ENCODE assay signal across 9 cellular contexts in the genomic region with DNA sequence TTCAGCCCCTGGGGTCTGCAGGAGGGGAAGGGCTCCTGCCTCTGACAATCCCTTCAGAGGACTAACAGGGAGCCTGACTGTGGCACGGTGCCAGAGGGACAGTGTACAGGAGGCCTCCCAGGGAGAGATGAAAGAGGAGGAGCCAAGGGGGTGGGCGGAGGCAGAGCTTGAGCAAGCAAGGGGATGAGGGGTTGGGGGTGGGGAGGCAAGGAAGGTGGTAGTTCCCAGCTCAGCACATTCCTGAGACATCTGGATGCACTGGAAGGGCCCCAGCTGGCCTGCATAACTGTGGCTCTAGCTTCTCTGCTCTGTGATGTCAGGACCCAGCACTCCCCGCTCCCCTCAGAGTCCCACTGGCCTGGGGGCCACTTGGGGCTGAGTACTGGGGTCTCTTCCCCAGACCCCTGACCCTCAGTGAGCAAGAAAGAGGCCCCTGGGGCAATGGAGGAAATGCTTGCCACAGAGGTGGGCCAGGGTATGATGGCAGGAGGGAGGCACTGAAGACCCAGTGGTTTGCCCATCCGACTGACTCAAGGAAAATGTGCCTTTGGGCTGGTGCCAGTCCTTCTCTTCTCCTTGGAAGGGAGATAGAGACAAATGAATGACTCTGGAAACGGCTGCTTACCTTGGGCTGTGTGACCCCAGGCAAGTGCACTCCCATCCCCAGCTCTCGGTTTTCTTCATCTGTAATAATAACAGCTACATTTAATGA. TPM values are rescaled to one million over a fixed set of nuclear protein-coding genes. Genes with fewer than 3 reads are reported as not detected.
DNase-seq lines count a peak whose midpoint lies in the region; ATAC-seq and TF ChIP-seq lines count a peak whose summit lies in the region.
"Had no signal": no experiment of that assay in that cellular context is flagged by ENCODE, and none has a peak within 500 bp of the region (broad histone marks: within the 10 kb centered on the region; RNA-seq: fewer than 3 reads in every experiment).

No MANE protein-coding gene starts in this region.

- H3K36me3 ChIP-seq in Peyer's patch, result no peaks in the 10 kb centered on the region

- ATAC-seq in GM21515 (IDR thresholded peaks at IDR 0.05; ENCODE audit: unreplicated experiment), result no peak
- ATAC-seq: T-helper 17 cell had no signal

- peaks cover 2% of the 10 kb centered on the region for H3K9me3 Mint-ChIP-seq in glutamatergic neuron (ENCODE audit: unreplicated experiment)

- H3K4me3 ChIP-seq in Peyer's patch, result no peak overlapping the region

- no peaks in the 10 kb centered on the region for H3K36me3 Mint-ChIP-seq in glutamatergic neuron (ENCODE audit: unreplicated experiment)

- no peak for TF ChIP-seq CTCF in Peyer's patch (IDR thresholded peaks at IDR 0.05)
- TF ChIP-seq CTCF in glutamatergic neuron (IDR thresholded peaks at IDR 0.05; ENCODE audit: partially characterized antibody, unreplicated experiment), result no peak

- DNase-seq in GM04504 (ENCODE audit: low read depth) (peak; percentile 98), Peyer's patch (peak; percentile 56 to 86 (median 74)), fibroblast of the conjunctiva (ENCODE audit: low read depth) (peak; percentile 99), renal cortical epithelial cell (ENCODE audit: low read depth) (peak; percentile 83), SIG-M5 treated with dmso at 0.1 percent for 504 hours (lab: John Stamatoyannopoulos, UW; ENCODE audit: unreplicated experiment) (no peak), SIG-M5 (lab: John Stamatoyannopoulos, UW) (no peak), glutamatergic neuron (no peak)
- DNase-seq: T-helper 17 cell had no signal

- H3K27ac ChIP-seq in Peyer's patch, result peak overlapping the region in 3 of 4 donors; percentile 25 to 43 (median 39)

- no peak for TF ChIP-seq POLR2A in Peyer's patch (IDR thresholded peaks at IDR 0.05)

- H3K27me3 Mint-ChIP-seq in glutamatergic neuron (ENCODE audit: unreplicated experiment), result peaks cover 2% of the 10 kb centered on the region

- peaks cover 6% of the 10 kb centered on the region for H3K4me1 Mint-ChIP-seq in glutamatergic neuron (ENCODE audit: low read depth, unreplicated experiment)

- no peak overlapping the region for H3K4me3 Mint-ChIP-seq in glutamatergic neuron (ENCODE audit: unreplicated experiment)
- H3K4me3 Mint-ChIP-seq: T-helper 17 cell had no signal

- H3K27me3 ChIP-seq in Peyer's patch, result no peaks in the 10 kb centered on the region

- H3K4me1 ChIP-seq in Peyer's patch, result peaks cover 0 to 20% (median 4%) of the 10 kb centered on the region in 4 donors

- H3K27ac Mint-ChIP-seq in glutamatergic neuron (ENCODE audit: unreplicated experiment), result no peak overlapping the region
- H3K27ac Mint-ChIP-seq: T-helper 17 cell had no signal

- no peaks in the 10 kb centered on the region for H3K9me3 ChIP-seq in Peyer's patch

RNA-seq across cellular contexts. Expression of gene CREB3L1, which starts 13.3 kb away (rescaled TPM):
- total RNA-seq in Peyer's patch, result 10 to 100 TPM; 13.2 to 50.6 (median 30.3) TPM
- 2.1 and 6.7 TPM in 2 replicates for total RNA-seq in renal cortical epithelial cell
- total RNA-seq in glutamatergic neuron (ENCODE audit: unreplicated experiment), result 6.1 TPM
- total RNA-seq: T-helper 17 cell had no signal

RNA-seq across cellular contexts. Expression of gene DGKZ, which starts 56.5 kb away (rescaled TPM):
- total RNA-seq in Peyer's patch (100 to 1,000 TPM; 104 to 270 (median 200) TPM), renal cortical epithelial cell (32.1 and 32.5 TPM in 2 replicates), glutamatergic neuron (ENCODE audit: unreplicated experiment) (60.9 TPM)

Comparison
In these comparisons a context has a peak if more than half of its experiments do, and no peak if none do; other contexts are left out.
1. DNase-seq: peak in GM04504 (single experiment), Peyer's patch (3 of 3), fibroblast of the conjunctiva (single experiment) and renal cortical epithelial cell (single experiment); none in SIG-M5 treated with dmso at 0.1 percent for 504 hours (single experiment), SIG-M5 (single experiment) and glutamatergic neuron (single experiment).